Comparison of ENCODE assay signal across 10 cellular contexts in genomic region chr16:66988197-66988788, GRCh38. TPM values are rescaled to one million over a fixed set of nuclear protein-coding genes. Genes with fewer than 3 reads are reported as not detected.
DNase-seq lines count a peak whose midpoint lies in the region; ATAC-seq, FAIRE-seq and TF ChIP-seq lines count a peak whose summit lies in the region.
"Had no signal": no experiment of that assay in that cellular context is flagged by ENCODE, and none has a peak within 500 bp of the region (broad histone marks: within the 10 kb centered on the region; RNA-seq: fewer than 3 reads in every experiment).

Gene CES4A, plus strand, starts transcription at chr16:66988589. Its CDS starts 184 bp downstream, at chr16:66988773.

- H3K27me3 ChIP-seq in neural cell (ENCODE audit: insufficient read depth, low read depth, low read length), result no peaks in the 10 kb centered on the region
- H3K27me3 ChIP-seq in SK-N-SH (ENCODE audit: insufficient read depth), result no peaks in the 10 kb centered on the region

- DNase-seq in D341Med (ENCODE audit: low spot score) (peak; percentile 15), RCC 7860 (ENCODE audit: low spot score) (peak; percentile 88), SK-N-SH (no peak), HEK293T (ENCODE audit: extremely low spot score) (no peak), NOMO-1 treated with DMSO at 0.1 percent for 48 hours (lab: John Stamatoyannopoulos, UW; ENCODE audit: unreplicated experiment) (no peak), NCI-H1930 (lab: John Stamatoyannopoulos, UW) (no peak)
- DNase-seq: NCI-H774 had no signal

- H3K4me2 ChIP-seq in neural cell (ENCODE audit: low read length) (no peak within 1 kb of the TSS), SK-N-SH (no peak within 1 kb of the TSS)

- TF ChIP-seq EP300 in neural cell (conservative IDR thresholded peaks at IDR 0.05; ENCODE audit: poor library complexity, severe bottlenecking) (no peak), SK-N-SH (IDR thresholded peaks at IDR 0.05; ENCODE audit: borderline replicate concordance in 1 of 2, low read depth in 1 of 2, low read length in 1 of 2) (no peak)

- TF ChIP-seq RAD21 in neural cell (conservative IDR thresholded peaks at IDR 0.05) (no peak), SK-N-SH (IDR thresholded peaks at IDR 0.05; ENCODE audit: low read length) (no peak)

- H3K4me3 ChIP-seq in neural cell (ENCODE audit: low read length) (no peak within 1 kb of the TSS), SK-N-SH (ENCODE audit: low read depth in 2 of 2, low read length in 1 of 2) (no peak within 1 kb of the TSS)
- H3K4me3 ChIP-seq: prostate gland had no signal

- CTCF ChIA-PET in SK-N-SH (lab: Yijun Ruan, JAX) (interaction anchor here (1.3 to 2.9 kb wide), 4 partner anchors 10 to 171 kb away, joined by 3 to 12 read pairs (median 6); partner anchors contain the start of genes FBXL8 and TRADD), HEK293T (lab: Yijun Ruan, JAX) (no interaction called here)

- H3F3A ChIP-seq in neural cell (ENCODE audit: insufficient read depth, low read length, poor library complexity, severe bottlenecking), result no peaks in the 10 kb centered on the region
- H3F3A ChIP-seq in SK-N-SH (replicated peaks; ENCODE audit: insufficient read depth), result no peaks in the 10 kb centered on the region

- H4K20me1 ChIP-seq in neural cell (ENCODE audit: insufficient read depth) (no peaks in the 10 kb centered on the region), SK-N-SH (ENCODE audit: insufficient read depth) (no peaks in the 10 kb centered on the region)

- H3K36me3 ChIP-seq in neural cell (ENCODE audit: insufficient read depth, low read length), result no peaks in the 10 kb centered on the region
- no peaks in the 10 kb centered on the region for H3K36me3 ChIP-seq in SK-N-SH (replicated peaks in 1 of 2; ENCODE audit: control insufficient read depth in 1 of 2, insufficient read depth in 2 of 2, low read length in 1 of 2)
- H3K36me3 ChIP-seq: prostate gland had no signal

- peak; percentile 96 for ATAC-seq in esophagus mucosa

- H3K9me3 ChIP-seq in neural cell (ENCODE audit: low read length) (no peaks in the 10 kb centered on the region), SK-N-SH (no peaks in the 10 kb centered on the region)
- H3K9me3 ChIP-seq: prostate gland had no signal

- POLR2A ChIA-PET in SK-N-SH (lab: Yijun Ruan, JAX), result no interaction called here
- POLR2A ChIA-PET in HEK293T (lab: Yijun Ruan, JAX), result no interaction called here

- peak; percentile 94 for FAIRE-seq in RCC 7860 (lab: Jason Lieb, UNC)

- no peaks in the 10 kb centered on the region for H3K79me2 ChIP-seq in neural cell (replicated peaks; ENCODE audit: insufficient read depth, low read length)
- H3K79me2 ChIP-seq in SK-N-SH (ENCODE audit: insufficient read depth), result no peaks in the 10 kb centered on the region

- H2AFZ ChIP-seq in neural cell (ENCODE audit: low read depth, low read length) (no peak within 1 kb of the TSS), SK-N-SH (ENCODE audit: low read depth) (no peak within 1 kb of the TSS)

- no peak for TF ChIP-seq CTCF in neural cell (IDR thresholded peaks at IDR 0.05; ENCODE audit: poor library complexity, severe bottlenecking)
- TF ChIP-seq CTCF in SK-N-SH (IDR thresholded peaks at IDR 0.05), result no peak

- H3K9me2 ChIP-seq in neural cell (ENCODE audit: insufficient read depth, low read length) (no peaks in the 10 kb centered on the region), SK-N-SH (no peaks in the 10 kb centered on the region)

- H3K4me1 ChIP-seq in SK-N-SH (ENCODE audit: control insufficient read depth in 1 of 2, insufficient read depth in 2 of 2, low read depth in 1 of 2, low read length in 1 of 2), result no peaks in the 10 kb centered on the region
- H3K4me1 ChIP-seq: prostate gland had no signal

- 90% methylated on average over 11 of the region's 11 CpGs for WGBS in SK-N-SH (ENCODE audit: low lambda C conversion rate)

- H3K9ac ChIP-seq in neural cell (ENCODE audit: low read length) (no peak within 1 kb of the TSS), SK-N-SH (no peak within 1 kb of the TSS)

- H3K27ac ChIP-seq in neural cell (ENCODE audit: low read length) (no peak within 1 kb of the TSS), SK-N-SH (ENCODE audit: low read depth in 2 of 2, low read length in 1 of 2) (no peak within 1 kb of the TSS)
- H3K27ac ChIP-seq: prostate gland had no signal

TF ChIP-seq in neural cell, 6 proteins besides CTCF, POLR2A, EP300 and RAD21 (continues in another document):
- TF ChIP-seq SMC3 (conservative IDR thresholded peaks at IDR 0.05; ENCODE audit: poor library complexity), result no peak

TF ChIP-seq in SK-N-SH, 30 proteins besides CTCF, POLR2A, EP300 and RAD21:
- TF ChIP-seq, protein P1, sequence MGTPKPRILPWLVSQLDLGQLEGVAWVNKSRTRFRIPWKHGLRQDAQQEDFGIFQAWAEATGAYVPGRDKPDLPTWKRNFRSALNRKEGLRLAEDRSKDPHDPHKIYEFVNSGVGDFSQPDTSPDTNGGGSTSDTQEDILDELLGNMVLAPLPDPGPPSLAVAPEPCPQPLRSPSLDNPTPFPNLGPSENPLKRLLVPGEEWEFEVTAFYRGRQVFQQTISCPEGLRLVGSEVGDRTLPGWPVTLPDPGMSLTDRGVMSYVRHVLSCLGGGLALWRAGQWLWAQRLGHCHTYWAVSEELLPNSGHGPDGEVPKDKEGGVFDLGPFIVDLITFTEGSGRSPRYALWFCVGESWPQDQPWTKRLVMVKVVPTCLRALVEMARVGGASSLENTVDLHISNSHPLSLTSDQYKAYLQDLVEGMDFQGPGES (IDR thresholded peaks at IDR 0.05; ENCODE audit: low read depth, low read length), result no peak
- TF ChIP-seq USF1 (IDR thresholded peaks at IDR 0.05; ENCODE audit: borderline replicate concordance, low read depth) (no peak), PBX3 (IDR thresholded peaks at IDR 0.05) (no peak), JUND (IDR thresholded peaks at IDR 0.05) (no peak), YY1 (IDR thresholded peaks at IDR 0.05; ENCODE audit: low read depth) (no peak), NFIC (IDR thresholded peaks at IDR 0.05; ENCODE audit: borderline replicate concordance) (no peak)

TF ChIP-seq in HEK293T, 16 proteins besides CTCF, POLR2A, EP300 and RAD21:
- TF ChIP-seq L3MBTL2 (conservative IDR thresholded peaks at IDR 0.05) (no peak), ZNF384 (IDR thresholded peaks at IDR 0.05) (no peak), SUZ12 (IDR thresholded peaks at IDR 0.05) (no peak), FOXA1 (IDR thresholded peaks at IDR 0.05) (no peak), NFRKB (IDR thresholded peaks at IDR 0.05) (no peak), SP1 (IDR thresholded peaks at IDR 0.05) (no peak), HDGF (IDR thresholded peaks at IDR 0.05; ENCODE audit: borderline replicate concordance) (no peak), ELF4 (IDR thresholded peaks at IDR 0.05) (no peak), LEF1 (IDR thresholded peaks at IDR 0.05; ENCODE audit: borderline replicate concordance) (no peak), ARNT (IDR thresholded peaks at IDR 0.05) (no peak), CTBP1 (IDR thresholded peaks at IDR 0.05; ENCODE audit: borderline replicate concordance) (no peak), FOXK2 (IDR thresholded peaks at IDR 0.05) (no peak), BHLHE40 (IDR thresholded peaks at IDR 0.05; ENCODE audit: borderline replicate concordance) (no peak)

RNA-seq across cellular contexts. Expression of gene CES4A, which starts in this region (rescaled TPM):
- total RNA-seq in esophagus mucosa, result 6.0 TPM
- 47.0 and 51.2 TPM in 2 replicates for polyA plus RNA-seq in neural cell
- polyA minus RNA-seq in neural cell, result 11.7 and 12.2 TPM in 2 replicates
- 7.3 and 13.2 TPM in 2 replicates for polyA plus RNA-seq in SK-N-SH (2012; rRNA removed)
- polyA plus RNA-seq in SK-N-SH (2012; cell fraction: cytosol; rRNA removed), result 1.8 and 2.6 TPM in 2 replicates
- polyA plus RNA-seq in SK-N-SH (2012; cell fraction: nucleus; rRNA removed), result 86.2 and 87.9 TPM in 2 replicates

Comparison
In these comparisons a context has a peak if more than half of its experiments do, and no peak if none do; other contexts are left out.
1. DNase-seq: peak in D341Med (single experiment) and RCC 7860 (single experiment); none in SK-N-SH (single experiment), HEK293T (single experiment), NOMO-1 treated with DMSO at 0.1 percent for 48 hours (single experiment) and NCI-H1930 (0 of 2).